In the genomic region with DNA sequence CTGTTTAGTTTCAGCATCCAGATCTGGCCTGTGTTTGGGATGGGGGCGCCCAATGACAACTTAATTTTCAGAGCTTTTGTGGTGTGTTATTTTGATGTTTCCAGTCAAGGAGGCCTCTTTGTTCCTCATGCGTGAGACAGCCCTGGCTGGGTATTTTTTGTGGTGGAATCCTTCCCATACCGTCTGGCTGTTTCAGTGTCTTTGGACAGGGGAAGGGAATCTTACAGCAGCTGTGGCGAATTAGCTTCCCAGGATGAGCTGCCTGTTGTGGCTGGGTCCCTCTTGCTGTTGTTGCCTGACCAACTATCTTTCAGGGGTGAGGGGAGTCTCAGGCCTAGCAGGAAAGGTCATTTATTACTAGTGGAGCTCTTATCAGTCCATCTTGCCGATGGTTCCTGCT, we compare ENCODE assay signal across 15 cellular contexts.
DNase-seq lines count a peak whose midpoint lies in the region; ATAC-seq and TF ChIP-seq lines count a peak whose summit lies in the region.
"Had no signal": no experiment of that assay in that cellular context is flagged by ENCODE, and none has a peak within 500 bp of the region (broad histone marks: within the 10 kb centered on the region; RNA-seq: fewer than 3 reads in every experiment).

No MANE protein-coding gene starts in this region.

- POLR2A ChIA-PET in T-cell (lab: Charles Lee) = no interaction called here

- H3K9me3 ChIP-seq in endodermal cell (ENCODE audit: control insufficient read depth, low read length) (no peaks in the 10 kb centered on the region), neural progenitor cell (ENCODE audit: low read depth) (no peaks in the 10 kb centered on the region)
- H3K9me3 ChIP-seq: BE2C had no signal

- H4K20me1 ChIP-seq in neural progenitor cell (ENCODE audit: low read depth) = no peaks in the 10 kb centered on the region

- no peak for TF ChIP-seq CTCF in AG10803 (conservative IDR thresholded peaks at IDR 0.05; ENCODE audit: low read length)
- TF ChIP-seq CTCF in endodermal cell (conservative IDR thresholded peaks at IDR 0.05) = peak; percentile 15
- no peak for TF ChIP-seq CTCF in neural progenitor cell (IDR thresholded peaks at IDR 0.05)

- H3K4me1 ChIP-seq in endodermal cell (ENCODE audit: control insufficient read depth, insufficient read depth, low read length) = no peaks in the 10 kb centered on the region
- no peaks in the 10 kb centered on the region for H3K4me1 ChIP-seq in neural progenitor cell
- H3K4me1 ChIP-seq: BE2C had no signal

- H3K4me3 ChIP-seq in AG10803 (ENCODE audit: low read length) (no peak overlapping the region), endodermal cell (ENCODE audit: low read length) (no peak overlapping the region), neural progenitor cell (no peak overlapping the region)

- H3K36me3 ChIP-seq in endodermal cell (ENCODE audit: control insufficient read depth, insufficient read depth, low read length) (no peaks in the 10 kb centered on the region), neural progenitor cell (no peaks in the 10 kb centered on the region)
- H3K36me3 ChIP-seq: BE2C had no signal

- no peak overlapping the region for H3K9ac ChIP-seq in endodermal cell (ENCODE audit: extremely low read depth, low read length, poor library complexity, severe bottlenecking)
- H3K9ac ChIP-seq in neural progenitor cell = no peak overlapping the region

- ATAC-seq in HG02642 (IDR thresholded peaks at IDR 0.05; ENCODE audit: poor library complexity, unreplicated experiment) (no peak), T-cell (replicated peaks in 1 of 4) (no peak)

- no peaks in the 10 kb centered on the region for H3K79me2 ChIP-seq in neural progenitor cell (ENCODE audit: low read depth)

- H3K27me3 ChIP-seq in endodermal cell (ENCODE audit: control insufficient read depth, insufficient read depth, low read length, poor library complexity, severe bottlenecking) (no peaks in the 10 kb centered on the region), neural progenitor cell (no peaks in the 10 kb centered on the region)
- H3K27me3 ChIP-seq: BE2C had no signal

- H3K27me3 Mint-ChIP-seq in endodermal cell (ENCODE audit: insufficient read depth) (no peaks in the 10 kb centered on the region), neural progenitor cell (ENCODE audit: insufficient read depth, low read depth) (no peaks in the 10 kb centered on the region), T-cell (peaks cover 5 to 19% of the 10 kb centered on the region in 2 donors)

- CTCF ChIA-PET in T-cell (lab: Charles Lee) = interaction anchor here in 1 of 2 donors (0.6 kb wide), 1 partner anchor 9 kb away, joined by 3 read pairs; no protein-coding TSS in a partner anchor

- DNase-seq in AG10803 (ENCODE audit: low read depth) = peak; percentile 21
- DNase-seq in GM03348 (ENCODE audit: low spot score) = peak; percentile 15
- DNase-seq in endodermal cell = no peak
- DNase-seq in neural progenitor cell (ENCODE audit: low spot score) = no peak
- DNase-seq in NCI-H526 (lab: John Stamatoyannopoulos, UW) = no peak
- no peak for DNase-seq in T-cell
- DNase-seq: ACHN; BE2C; CD4-positive, CD25-positive, alpha-beta regulatory T cell; DMS53; GF-D8; H7; IMR-90; KBM-7 had no signal

- no peak overlapping the region for H3K4me3 Mint-ChIP-seq in endodermal cell
- H3K4me3 Mint-ChIP-seq in neural progenitor cell = no peak overlapping the region
- no peak overlapping the region for H3K4me3 Mint-ChIP-seq in T-cell
- H3K4me3 Mint-ChIP-seq: CD4-positive, CD25-positive, alpha-beta regulatory T cell had no signal

- H3K4me1 Mint-ChIP-seq in endodermal cell (no peaks in the 10 kb centered on the region), neural progenitor cell (no peaks in the 10 kb centered on the region), T-cell (no peaks in the 10 kb centered on the region)

- H3K4me2 ChIP-seq in neural progenitor cell = no peak overlapping the region

- WGBS in endodermal cell (ENCODE audit: insufficient coverage in 1 of 2, insufficient read length in 1 of 2), 2 experiments = 80 to 90% methylated on average over 2 to 5 of the region's 5 CpGs

- no peaks in the 10 kb centered on the region for H3F3A ChIP-seq in neural progenitor cell (ENCODE audit: low read depth)

- peak overlapping the region; percentile 36 for H2AFZ ChIP-seq in neural progenitor cell (replicated peaks)

- H3K36me3 Mint-ChIP-seq in endodermal cell (ENCODE audit: low read depth) (no peaks in the 10 kb centered on the region), neural progenitor cell (no peaks in the 10 kb centered on the region), T-cell (no peaks in the 10 kb centered on the region)
- H3K36me3 Mint-ChIP-seq: CD4-positive, CD25-positive, alpha-beta regulatory T cell had no signal

- H3K27ac Mint-ChIP-seq in endodermal cell (no peak overlapping the region), neural progenitor cell (no peak overlapping the region), T-cell (no peak overlapping the region)
- H3K27ac Mint-ChIP-seq: CD4-positive, CD25-positive, alpha-beta regulatory T cell had no signal

- H3K27ac ChIP-seq in endodermal cell (ENCODE audit: low read depth, low read length) (no peak overlapping the region), neural progenitor cell (no peak overlapping the region)

- H3K9me3 Mint-ChIP-seq in endodermal cell = no peaks in the 10 kb centered on the region
- no peaks in the 10 kb centered on the region for H3K9me3 Mint-ChIP-seq in neural progenitor cell
- no peaks in the 10 kb centered on the region for H3K9me3 Mint-ChIP-seq in T-cell

Comparison
In these comparisons a context has a peak if more than half of its experiments do, and no peak if none do; other contexts are left out.
1. DNase-seq: peak in AG10803 (single experiment) and GM03348 (single experiment); none in endodermal cell (single experiment), neural progenitor cell (single experiment), NCI-H526 (0 of 2) and T-cell (0 of 34).